In the genomic region with DNA sequence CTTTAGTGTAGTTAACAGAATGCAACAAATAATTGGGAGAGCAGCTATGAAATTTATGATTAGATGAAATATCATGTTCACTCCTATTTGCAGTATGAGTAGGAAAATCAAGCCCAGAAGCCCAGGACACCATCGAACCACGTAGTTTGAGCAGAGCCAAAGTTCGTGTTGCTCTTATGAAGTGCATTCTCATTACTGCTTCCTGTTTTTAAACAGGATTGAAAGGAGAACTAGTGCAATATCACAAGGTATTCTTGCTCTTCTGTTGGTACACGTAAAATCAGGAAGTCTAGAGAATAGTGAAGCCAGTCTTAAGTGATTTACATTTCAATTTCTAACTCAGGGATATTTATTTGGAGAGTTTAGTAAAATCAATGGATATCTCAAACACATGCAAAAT, we compare ENCODE assay signal across 11 cellular contexts. TPM values are rescaled to one million over a fixed set of nuclear protein-coding genes. Genes with fewer than 3 reads are reported as not detected.
DNase-seq lines count a peak whose midpoint lies in the region; ATAC-seq and TF ChIP-seq lines count a peak whose summit lies in the region.
"Had no signal": no experiment of that assay in that cellular context is flagged by ENCODE, and none has a peak within 500 bp of the region (broad histone marks: within the 10 kb centered on the region; RNA-seq: fewer than 3 reads in every experiment).

No MANE protein-coding gene starts in this region.

- CTCF ChIA-PET in CD8-positive, alpha-beta T cell (lab: Charles Lee) = interaction anchor here (2.8 kb wide), 1 partner anchor 12 kb away, joined by 18 read pairs; no protein-coding TSS in a partner anchor
- CTCF ChIA-PET in activated CD8-positive, alpha-beta T cell treated with anti-CD3 and anti-CD28 coated beads, Interleukin-2, amount 10 ng/mL, durations not matched to agents 7 days and 5 days (lab: Charles Lee) = no interaction called here

- peaks cover 87% of the 10 kb centered on the region for H3K4me1 Mint-ChIP-seq in CD8-positive, alpha-beta T cell (ENCODE audit: low read depth)
- peaks cover 73% of the 10 kb centered on the region for H3K4me1 Mint-ChIP-seq in activated CD8-positive, alpha-beta T cell treated with anti-CD3 and anti-CD28 coated beads, Interleukin-2, amount 10 ng/mL, durations not matched to agents 7 days and 5 days (ENCODE audit: low read depth)

- H3K27ac ChIP-seq in CD8-positive, alpha-beta T cell (ENCODE audit: low read depth, low read length) = peak overlapping the region; percentile 2

- peak overlapping the region; percentile 85 for H3K27ac Mint-ChIP-seq in CD8-positive, alpha-beta T cell
- peak overlapping the region; percentile 43 for H3K27ac Mint-ChIP-seq in activated CD8-positive, alpha-beta T cell treated with anti-CD3 and anti-CD28 coated beads, Interleukin-2, amount 10 ng/mL, durations not matched to agents 7 days and 5 days

- H3K36me3 ChIP-seq in CD8-positive, alpha-beta T cell (ENCODE audit: insufficient read depth, low read length) = no peaks in the 10 kb centered on the region

- no peak for DNase-seq in CD8-positive, alpha-beta T cell
- no peak for DNase-seq in activated CD8-positive, alpha-beta T cell treated with anti-CD3 and anti-CD28 coated beads, Interleukin-2, amount 10 ng/mL, durations not matched to agents 7 days and 5 days
- DNase-seq in DMS53 (lab: John Stamatoyannopoulos, UW) = no peak
- no peak for DNase-seq in middle frontal gyrus (ENCODE audit: extremely low spot score, low spot score)
- DNase-seq in SW480 (ENCODE audit: low spot score) = no peak
- DNase-seq in DMS153 treated with DMSO at 0.1 percent for 48 hours (lab: John Stamatoyannopoulos, UW; ENCODE audit: unreplicated experiment) = no peak

- H3K4me3 ChIP-seq in CD8-positive, alpha-beta T cell (ENCODE audit: low read depth, low read length) = no peak overlapping the region

- peaks cover 18% of the 10 kb centered on the region for H3K36me3 Mint-ChIP-seq in CD8-positive, alpha-beta T cell
- peaks cover 57% of the 10 kb centered on the region for H3K36me3 Mint-ChIP-seq in activated CD8-positive, alpha-beta T cell treated with anti-CD3 and anti-CD28 coated beads, Interleukin-2, amount 10 ng/mL, durations not matched to agents 7 days and 5 days (ENCODE audit: low read depth)

- no peaks in the 10 kb centered on the region for H3K27me3 Mint-ChIP-seq in CD8-positive, alpha-beta T cell (ENCODE audit: low read depth)
- no peaks in the 10 kb centered on the region for H3K27me3 Mint-ChIP-seq in activated CD8-positive, alpha-beta T cell treated with anti-CD3 and anti-CD28 coated beads, Interleukin-2, amount 10 ng/mL, durations not matched to agents 7 days and 5 days (ENCODE audit: low read depth)

- H3K4me1 ChIP-seq in CD8-positive, alpha-beta T cell (ENCODE audit: insufficient read depth, low read length) = peaks cover 90% of the 10 kb centered on the region

- POLR2A ChIA-PET in CD8-positive, alpha-beta T cell (lab: Charles Lee) = no interaction called here
- POLR2A ChIA-PET in activated CD8-positive, alpha-beta T cell treated with anti-CD3 and anti-CD28 coated beads, Interleukin-2, amount 10 ng/mL, durations not matched to agents 7 days and 5 days (lab: Charles Lee) = no interaction called here

- no peaks in the 10 kb centered on the region for H3K27me3 ChIP-seq in CD8-positive, alpha-beta T cell (ENCODE audit: insufficient read depth, low read length)

- no peak for TF ChIP-seq CTCF in CD8-positive, alpha-beta T cell (IDR thresholded peaks at IDR 0.05)

- no peaks in the 10 kb centered on the region for H3K9me3 Mint-ChIP-seq in CD8-positive, alpha-beta T cell
- no peaks in the 10 kb centered on the region for H3K9me3 Mint-ChIP-seq in activated CD8-positive, alpha-beta T cell treated with anti-CD3 and anti-CD28 coated beads, Interleukin-2, amount 10 ng/mL, durations not matched to agents 7 days and 5 days (ENCODE audit: insufficient read depth)

- H3K4me3 Mint-ChIP-seq in CD8-positive, alpha-beta T cell = peak overlapping the region; percentile 53
- H3K4me3 Mint-ChIP-seq in activated CD8-positive, alpha-beta T cell treated with anti-CD3 and anti-CD28 coated beads, Interleukin-2, amount 10 ng/mL, durations not matched to agents 7 days and 5 days = peak overlapping the region; percentile 9

- intact Hi-C loops in CD8-positive, alpha-beta T cell (cut with DNase I, micrococcal nuclease) = loop anchor here in 1 of 2 experiments (5.0 kb wide), 1 partner anchor 113 kb away; no protein-coding TSS in a partner anchor

- peak; percentile 47 for ATAC-seq in CD8-positive, alpha-beta T cell
- ATAC-seq in GM19395 (IDR thresholded peaks at IDR 0.05; ENCODE audit: unreplicated experiment) (peak; percentile 65), HG03159 (IDR thresholded peaks at IDR 0.05; ENCODE audit: unreplicated experiment) (peak; percentile 59)
- ATAC-seq in activated CD8-positive, alpha-beta T cell treated with anti-CD3 and anti-CD28 coated beads, Interleukin-2, amount 10 ng/mL, durations not matched to agents 7 days and 5 days = no peak

- no peaks in the 10 kb centered on the region for H3K9me3 ChIP-seq in CD8-positive, alpha-beta T cell (ENCODE audit: low read length)

RNA-seq across cellular contexts. Expression of gene ARHGAP15, which starts 21.1 kb away (rescaled TPM):
- 100 to 1,000 TPM; 115 to 119 TPM for total RNA-seq in CD8-positive, alpha-beta T cell
- total RNA-seq in activated CD8-positive, alpha-beta T cell treated with anti-CD3 and anti-CD28 coated beads, Interleukin-2, amount 10 ng/mL, durations not matched to agents 7 days and 5 days = 100 to 1,000 TPM; 154 to 158 TPM
- total RNA-seq: endothelial cell of umbilical vein, G401, M059J had no signal
